Comparison of ENCODE assay signal across 8 cellular contexts in genomic region chr1:145215061-145215460, GRCh38. TPM values are rescaled to one million over a fixed set of nuclear protein-coding genes. Genes with fewer than 3 reads are reported as not detected.
DNase-seq lines count a peak whose midpoint lies in the region; ATAC-seq and TF ChIP-seq lines count a peak whose summit lies in the region.
"Not testable (repeated sequence)": the region's sequence is repeated elsewhere in the genome, so short reads cannot be mapped to it uniquely, and the experiment has no call there.

No MANE protein-coding gene starts in this region.

- no CpG with 5 or more reads among the region's 35 CpGs for WGBS in IMR-90 (ENCODE audit: extremely low coverage in 2 of 2, insufficient read length in 1 of 2), 2 experiments
- no CpG with 5 or more reads among the region's 35 CpGs for WGBS in right lobe of liver (ENCODE audit: insufficient coverage, low coverage, low lambda C conversion rate, missing lambda C conversion rate)
- 0% methylated on average over 25 of the region's 35 CpGs for WGBS in sigmoid colon, 2 donors

- H3K4me3 ChIP-seq in AG04450 (ENCODE audit: low read depth, low read length) (peak overlapping the region; percentile 37), IMR-90 (ENCODE audit: insufficient read depth, low read depth, low read length) (peak overlapping the region; percentile 55; the same call in 1 of the 2 replicates), epithelial cell of proximal tubule (ENCODE audit: low read depth, low read length) (peak overlapping the region; percentile 38), right lobe of liver (peak overlapping the region; percentile 55 to 62 (median 57)), sigmoid colon (peak overlapping the region; percentile 52 to 57 (median 54))

- not testable (repeated sequence) for H3K9me1 ChIP-seq in IMR-90 (ENCODE audit: insufficient read depth, low read length)

- not testable (repeated sequence) for BruUV-seq in IMR-90 (replicated peaks; lab: Mats Ljungman, UMichigan)

- not testable (repeated sequence) for H3K18ac ChIP-seq in IMR-90 (ENCODE audit: low read depth, low read length)

- TF ChIP-seq EP300 in sigmoid colon (IDR thresholded peaks at IDR 0.05): not testable (repeated sequence)

- TF ChIP-seq CTCF in AG04450 (IDR thresholded peaks at IDR 0.05; ENCODE audit: low read depth, low read length); IMR-90 (conservative IDR thresholded peaks at IDR 0.05; ENCODE audit: low read depth, low read length); epithelial cell of proximal tubule (conservative IDR thresholded peaks at IDR 0.05; ENCODE audit: low read depth, low read length); right lobe of liver (IDR thresholded peaks at IDR 0.05); sigmoid colon (IDR thresholded peaks at IDR 0.05): not testable (repeated sequence)

- DNase-seq in AG04450 (ENCODE audit: low read depth, low spot score); IMR-90; epithelial cell of proximal tubule (ENCODE audit: low read depth): not testable (repeated sequence)
- peak; percentile 75 for DNase-seq in activated CD4-positive, alpha-beta T cell treated with anti-CD3 and anti-CD28 coated beads for 48 hours
- peak; percentile 68 for DNase-seq in activated naive CD4-positive, alpha-beta T cell treated with Interleukin-2 at 50 U/mL for 16 hours
- DNase-seq in right lobe of liver: peak; percentile 47 to 74 (median 67)
- peak; percentile 82 for DNase-seq in sigmoid colon
- peak; percentile 16 for DNase-seq in stimulated activated CD8-positive, alpha-beta memory T cell treated with anti-CD3 and anti-CD28 coated beads, Interleukin-7, amount 100 ng/mL, for 24 hours (ENCODE audit: low read depth)

- not testable (repeated sequence) for H3K9me3 ChIP-seq in AG04450 (ENCODE audit: control insufficient read depth, insufficient read depth, low read length); IMR-90 (ENCODE audit: control insufficient read depth, insufficient read depth, low read length); right lobe of liver; sigmoid colon

- H2BK120ac ChIP-seq in IMR-90 (ENCODE audit: low read depth, low read length): not testable (repeated sequence)

- intact Hi-C loops in IMR-90 (cut with micrococcal nuclease); right lobe of liver (cut with DNase I); sigmoid colon (cut with DNase I): not testable (repeated sequence)

- H3K79me1 ChIP-seq in IMR-90 (ENCODE audit: low read depth in 1 of 2, low read length in 2 of 2): not testable (repeated sequence)

- dilution Hi-C loops in IMR-90 (cut with HindIII; ENCODE audit: low sequenced_read_pairs, unreplicated experiment): not testable (repeated sequence)

- not testable (repeated sequence) for TF ChIP-seq RAD21 in IMR-90 (IDR thresholded peaks at IDR 0.05; ENCODE audit: low read length)

- not testable (repeated sequence) for H3K27me3 ChIP-seq in AG04450 (ENCODE audit: control insufficient read depth, insufficient read depth, low read length); IMR-90 (ENCODE audit: control insufficient read depth, insufficient read depth, low read length); right lobe of liver; sigmoid colon

- H4K5ac ChIP-seq in IMR-90 (ENCODE audit: low read depth, low read length): not testable (repeated sequence)

- not testable (repeated sequence) for H3K27ac ChIP-seq in AG04450 (ENCODE audit: low read depth, low read length); IMR-90 (ENCODE audit: insufficient read depth, low read length)
- H3K27ac ChIP-seq in right lobe of liver (peak overlapping the region; percentile 66 to 83 (median 77)), sigmoid colon (peak overlapping the region; percentile 73 to 86 (median 76))

- POLR2A ChIA-PET in AG04450 (lab: Yijun Ruan, JAX); IMR-90 (lab: Charles Lee; ENCODE audit: unreplicated experiment): not testable (repeated sequence)

- H3K56ac ChIP-seq in IMR-90 (ENCODE audit: extremely low read depth, insufficient read depth, low read length): not testable (repeated sequence)

- not testable (repeated sequence) for H4K8ac ChIP-seq in IMR-90 (ENCODE audit: low read depth in 2 of 2, low read length in 2 of 2)

- H2BK5ac ChIP-seq in IMR-90 (ENCODE audit: low read depth, low read length, poor library complexity, severe bottlenecking): not testable (repeated sequence)

- H4K91ac ChIP-seq in IMR-90 (ENCODE audit: insufficient read depth, low read depth, low read length): not testable (repeated sequence)

- not testable (repeated sequence) for H2BK15ac ChIP-seq in IMR-90 (ENCODE audit: low read depth, low read length)

- H3K4me1 ChIP-seq in IMR-90 (ENCODE audit: control insufficient read depth, insufficient read depth, low read length); right lobe of liver; sigmoid colon: not testable (repeated sequence)

- H2AK5ac ChIP-seq in IMR-90 (ENCODE audit: low read depth, low read length): not testable (repeated sequence)

- not testable (repeated sequence) for ATAC-seq in IMR-90 (ENCODE audit: low read depth); right lobe of liver

- in situ Hi-C loops in IMR-90 (cut with MboI; ENCODE audit: low sequenced_read_pairs): not testable (repeated sequence)

- not testable (repeated sequence) for H2AK9ac ChIP-seq in IMR-90 (replicated peaks; ENCODE audit: low read depth, low read length, poor library complexity)

- not testable (repeated sequence) for H2AFZ ChIP-seq in IMR-90 (replicated peaks; ENCODE audit: low read length, poor library complexity)

- not testable (repeated sequence) for TF ChIP-seq POLR2A in IMR-90 (IDR thresholded peaks at IDR 0.05; ENCODE audit: low read depth, low read length); right lobe of liver (IDR thresholded peaks at IDR 0.05); sigmoid colon (IDR thresholded peaks at IDR 0.05)

- H3K9ac ChIP-seq in IMR-90 (ENCODE audit: low read depth, low read length): not testable (repeated sequence)

- not testable (repeated sequence) for H3K14ac ChIP-seq in IMR-90 (replicated peaks; ENCODE audit: low read depth, low read length)

- not testable (repeated sequence) for H2BK20ac ChIP-seq in IMR-90 (ENCODE audit: low read depth, low read length)

- not testable (repeated sequence) for H3K4ac ChIP-seq in IMR-90 (ENCODE audit: low read depth, low read length)

- not testable (repeated sequence) for H3K4me2 ChIP-seq in IMR-90 (ENCODE audit: low read depth, low read length)

- H4K20me1 ChIP-seq in IMR-90 (ENCODE audit: insufficient read depth, low read length): not testable (repeated sequence)

- H3K36me3 ChIP-seq in IMR-90 (ENCODE audit: control insufficient read depth, insufficient read depth, low read length); right lobe of liver; sigmoid colon: not testable (repeated sequence)

- H3K23ac ChIP-seq in IMR-90 (ENCODE audit: low read depth, low read length): not testable (repeated sequence)

- CTCF ChIA-PET in AG04450 (lab: Charles Lee); IMR-90 (lab: Yijun Ruan, JAX): not testable (repeated sequence)

RNA-seq across cellular contexts. Expression of gene PPIAL4D, which starts 26.9 kb away (rescaled TPM):
- polyA plus RNA-seq in AG04450 (2011; rRNA removed) (not detected in 2 replicates), IMR-90 (2012; rRNA removed) (not detected in 2 replicates), sigmoid colon (not detected)
- polyA minus RNA-seq in AG04450 (2011; rRNA and poly(A)+ RNA removed): not detected in 2 replicates
- total RNA-seq in IMR-90 (2012; rRNA removed) (not detected in 2 replicates), epithelial cell of proximal tubule (not detected in 2 replicates), right lobe of liver (not detected), sigmoid colon (not detected)
- polyA plus RNA-seq in IMR-90 (2012; cell fraction: cytosol; rRNA removed): not detected in 2 replicates
- polyA plus RNA-seq in IMR-90 (2012; cell fraction: nucleus; rRNA removed; ENCODE audit: low replicate concordance): not detected in 2 replicates
